In genomic region chr12:106914796-106915634, GRCh38 we compare ENCODE assay signal across 11 cellular contexts. TPM values are rescaled to one million over a fixed set of nuclear protein-coding genes. Genes with fewer than 3 reads are reported as not detected.
DNase-seq lines count a peak whose midpoint lies in the region; ATAC-seq and TF ChIP-seq lines count a peak whose summit lies in the region.
"Had no signal": no experiment of that assay in that cellular context is flagged by ENCODE, and none has a peak within 500 bp of the region (broad histone marks: within the 10 kb centered on the region; RNA-seq: fewer than 3 reads in every experiment).

No MANE protein-coding gene starts in this region.

- H2AFZ ChIP-seq in mammary epithelial cell (ENCODE audit: low read depth, low read length) = no peak overlapping the region

- H3K27me3 Mint-ChIP-seq in activated naive CD8-positive, alpha-beta T cell treated with anti-CD3 and anti-CD28 coated beads for 36 hours = peaks cover 5% of the 10 kb centered on the region
- H3K27me3 Mint-ChIP-seq in stimulated activated memory B cell treated with anti-CD40 and anti-IgM and Interleukin-4, amounts not matched to agents 10 μg/mL and 1 μg/mL and 100 μg/mL, for 72 hours = peaks cover 68% of the 10 kb centered on the region

- H3K27ac Mint-ChIP-seq in activated naive CD8-positive, alpha-beta T cell treated with anti-CD3 and anti-CD28 coated beads for 36 hours = peak overlapping the region; percentile 77
- H3K27ac Mint-ChIP-seq in stimulated activated memory B cell treated with anti-CD40 and anti-IgM and Interleukin-4, amounts not matched to agents 10 μg/mL and 1 μg/mL and 100 μg/mL, for 72 hours = no peak overlapping the region

- intact Hi-C loops in mammary epithelial cell (cut with micrococcal nuclease) = no loop called here

- no peaks in the 10 kb centered on the region for H3K36me3 Mint-ChIP-seq in activated naive CD8-positive, alpha-beta T cell treated with anti-CD3 and anti-CD28 coated beads for 36 hours
- no peaks in the 10 kb centered on the region for H3K36me3 Mint-ChIP-seq in stimulated activated memory B cell treated with anti-CD40 and anti-IgM and Interleukin-4, amounts not matched to agents 10 μg/mL and 1 μg/mL and 100 μg/mL, for 72 hours

- H3K4me2 ChIP-seq in mammary epithelial cell (ENCODE audit: insufficient read depth, low read depth, low read length) = no peak overlapping the region

- H3K9me3 ChIP-seq in mammary epithelial cell (replicated peaks; ENCODE audit: insufficient read depth, low read length) = no peaks in the 10 kb centered on the region
- H3K9me3 ChIP-seq: heart right ventricle had no signal

- no peaks in the 10 kb centered on the region for H3K27me3 ChIP-seq in mammary epithelial cell (ENCODE audit: insufficient read depth, low read length)
- H3K27me3 ChIP-seq: brain microvascular endothelial cell had no signal

- no peak overlapping the region for H3K4me3 Mint-ChIP-seq in activated naive CD8-positive, alpha-beta T cell treated with anti-CD3 and anti-CD28 coated beads for 36 hours
- H3K4me3 Mint-ChIP-seq in stimulated activated memory B cell treated with anti-CD40 and anti-IgM and Interleukin-4, amounts not matched to agents 10 μg/mL and 1 μg/mL and 100 μg/mL, for 72 hours = no peak overlapping the region

- no TSS peak for BruUV-seq in mammary epithelial cell (replicated peaks; lab: Mats Ljungman, UMichigan)

- WGBS in mammary epithelial cell (ENCODE audit: low coverage, missing lambda C conversion rate) = 87% methylated on average over 3 of the region's 3 CpGs

- H3K27ac ChIP-seq in mammary epithelial cell (ENCODE audit: insufficient read depth, low read depth, low read length) = no peak overlapping the region
- H3K27ac ChIP-seq: brain microvascular endothelial cell, heart right ventricle had no signal

- dilution Hi-C loops in mammary epithelial cell (cut with HindIII; ENCODE audit: low sequenced_read_pairs) = no loop called here

- no peaks in the 10 kb centered on the region for H3K36me3 ChIP-seq in mammary epithelial cell (ENCODE audit: insufficient read depth, low read length)
- H3K36me3 ChIP-seq: brain microvascular endothelial cell, heart right ventricle had no signal

- H3K9me3 Mint-ChIP-seq in activated naive CD8-positive, alpha-beta T cell treated with anti-CD3 and anti-CD28 coated beads for 36 hours = no peaks in the 10 kb centered on the region
- H3K9me3 Mint-ChIP-seq in stimulated activated memory B cell treated with anti-CD40 and anti-IgM and Interleukin-4, amounts not matched to agents 10 μg/mL and 1 μg/mL and 100 μg/mL, for 72 hours = no peaks in the 10 kb centered on the region

- peak; percentile 32 for DNase-seq in activated naive CD8-positive, alpha-beta T cell treated with anti-CD3 and anti-CD28 coated beads for 36 hours
- DNase-seq in A172 (ENCODE audit: low spot score) (no peak), mammary epithelial cell (no peak)
- DNase-seq: brain microvascular endothelial cell, EL, heart right ventricle had no signal

- CTCF ChIA-PET in mammary epithelial cell (lab: Charles Lee; ENCODE audit: low non-redundant PET) = no interaction called here

- no peaks in the 10 kb centered on the region for H3K79me2 ChIP-seq in mammary epithelial cell (ENCODE audit: insufficient read depth, low read length)

- no peak overlapping the region for H3K9ac ChIP-seq in mammary epithelial cell (ENCODE audit: insufficient read depth, low read length)

- H3K4me1 Mint-ChIP-seq in activated naive CD8-positive, alpha-beta T cell treated with anti-CD3 and anti-CD28 coated beads for 36 hours = peaks cover 31% of the 10 kb centered on the region
- H3K4me1 Mint-ChIP-seq in stimulated activated memory B cell treated with anti-CD40 and anti-IgM and Interleukin-4, amounts not matched to agents 10 μg/mL and 1 μg/mL and 100 μg/mL, for 72 hours = peaks cover 13% of the 10 kb centered on the region

- H4K20me1 ChIP-seq in mammary epithelial cell (ENCODE audit: insufficient read depth, low read length) = no peaks in the 10 kb centered on the region

- in situ Hi-C loops in mammary epithelial cell (cut with MboI; ENCODE audit: low sequenced_read_pairs in 2 of 2) = loop anchor here (10.0 kb wide), 1 partner anchor 530 kb away; no protein-coding TSS in a partner anchor

- TF ChIP-seq CTCF in mammary epithelial cell (conservative IDR thresholded peaks at IDR 0.05 in 1 of 2, IDR thresholded peaks at IDR 0.05 in 1 of 2; ENCODE audit: extremely low read depth in 1 of 2, insufficient read depth in 1 of 2, low read depth in 1 of 2, low read length in 2 of 2) = no peak

- no peaks in the 10 kb centered on the region for H3K4me1 ChIP-seq in mammary epithelial cell (ENCODE audit: insufficient read depth, low read length)
- H3K4me1 ChIP-seq: heart right ventricle had no signal

- H3K4me3 ChIP-seq in mammary epithelial cell (replicated peaks in 1 of 3; ENCODE audit: insufficient read depth in 1 of 3, low read depth in 2 of 3, low read length in 3 of 3) = no peak overlapping the region
- H3K4me3 ChIP-seq: heart right ventricle had no signal

- ATAC-seq in GM18498 (IDR thresholded peaks at IDR 0.05; ENCODE audit: unreplicated experiment) (peak; percentile 71), GM19397 (IDR thresholded peaks at IDR 0.05; ENCODE audit: unreplicated experiment) (peak; percentile 52), HG03095 (IDR thresholded peaks at IDR 0.05; ENCODE audit: unreplicated experiment) (peak; percentile 54), HG02840 (IDR thresholded peaks at IDR 0.05; ENCODE audit: low FRiP score, unreplicated experiment) (no peak)
- ATAC-seq in stimulated activated memory B cell treated with anti-CD40 and anti-IgM and Interleukin-4, amounts not matched to agents 10 μg/mL and 1 μg/mL and 100 μg/mL, for 72 hours = no peak
- ATAC-seq: heart right ventricle had no signal

RNA-seq across cellular contexts. Expression of gene TMEM263, which starts 40.7 kb away (rescaled TPM):
- total RNA-seq in activated naive CD8-positive, alpha-beta T cell treated with anti-CD3 and anti-CD28 coated beads for 36 hours = 10 to 100 TPM; 33.2 to 37.7 TPM
- total RNA-seq in A172 (2014; rRNA removed; shearing (Covaris generic)) = 48.1 and 53.0 TPM in 2 replicates
- 10 to 100 TPM; 48.7 to 51.3 TPM for total RNA-seq in mammary epithelial cell
- 19.3 TPM for polyA plus RNA-seq in mammary epithelial cell
- polyA minus RNA-seq in mammary epithelial cell = 79.1 TPM

Comparison
In these comparisons a context has a peak if more than half of its experiments do, and no peak if none do; other contexts are left out.
1. ATAC-seq: peak in GM18498 (single experiment), GM19397 (single experiment) and HG03095 (single experiment); none in HG02840 (single experiment) and stimulated activated memory B cell treated with anti-CD40 and anti-IgM and Interleukin-4, amounts not matched to agents 10 μg/mL and 1 μg/mL and 100 μg/mL, for 72 hours (single experiment).